1 cellular context compared by ENCODE assay signal in the genomic region with DNA sequence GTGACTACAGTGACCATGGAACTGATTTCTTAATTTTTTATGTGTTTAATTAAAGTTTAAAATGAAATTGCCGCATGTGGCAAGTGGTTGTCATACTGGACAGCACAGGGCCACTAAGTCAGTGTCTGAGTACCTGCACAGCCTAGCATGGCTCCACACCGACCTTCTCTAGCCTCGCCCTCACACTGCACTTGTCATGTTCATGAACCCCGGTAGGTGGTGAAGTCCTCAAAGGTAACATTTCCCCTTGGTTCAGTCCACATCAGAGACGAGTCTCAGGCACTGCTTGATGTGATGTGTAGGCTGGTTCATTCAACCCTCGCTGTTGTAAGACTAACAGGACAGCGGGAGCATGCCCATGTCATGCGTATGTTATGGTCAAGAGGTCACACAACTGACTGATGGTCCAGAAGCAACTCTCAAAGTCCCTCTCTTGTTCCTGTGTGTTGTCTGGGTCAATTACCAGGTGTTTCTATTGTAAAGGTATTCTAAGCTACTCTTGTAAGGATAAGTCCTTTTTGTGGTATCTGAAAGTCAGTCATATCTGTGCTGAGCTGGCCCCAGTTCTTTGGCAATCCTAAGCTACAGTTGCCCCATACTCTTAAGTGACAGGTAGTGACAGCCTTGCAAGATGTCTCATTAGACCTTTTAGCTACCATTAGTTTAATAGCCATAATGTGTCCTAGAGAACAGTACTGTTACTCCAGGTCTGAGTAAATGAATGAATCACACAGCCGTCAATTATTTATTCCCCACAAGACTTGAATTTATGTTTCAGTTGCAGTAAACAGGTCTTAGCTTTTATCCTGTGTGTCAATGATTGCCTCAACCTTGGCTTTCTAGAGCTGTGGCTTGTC.
TF ChIP-seq lines count a peak whose summit lies in the region.

No MANE protein-coding gene starts in this region.

TF ChIP-seq in A549, 52 proteins besides CTCF, POLR2A, EP300 and RAD21:
- no peak for TF ChIP-seq SMC3 (IDR thresholded peaks at IDR 0.05)
- TF ChIP-seq RNF2 (IDR thresholded peaks at IDR 0.05; ENCODE audit: borderline replicate concordance, low read depth) = no peak
TF ChIP-seq in A549: peak in this region for 0.
